Comparison of ENCODE assay signal across 30 cellular contexts in the genomic region with DNA sequence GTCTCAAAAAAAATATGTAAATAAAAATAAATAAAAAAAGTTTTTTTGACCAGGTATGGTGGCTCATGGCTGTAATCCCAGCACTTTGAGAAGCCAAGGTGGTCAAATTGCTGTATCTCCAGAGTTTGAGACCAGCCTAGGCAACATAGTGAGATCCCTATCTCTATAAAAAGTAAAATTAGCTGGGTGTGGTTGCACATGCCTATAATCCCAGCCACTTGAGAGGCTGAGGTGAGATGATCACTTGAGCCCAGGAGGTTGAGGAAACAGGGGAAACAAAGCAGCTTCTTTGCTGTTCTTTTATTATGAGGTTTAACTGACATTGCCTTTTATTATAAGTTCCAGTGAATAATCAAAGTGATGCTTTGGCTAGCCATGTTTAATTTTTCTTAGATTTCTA.
"Had no signal": no experiment of that assay in that cellular context is flagged by ENCODE, and none has a peak within 500 bp of the region (broad histone marks: within the 10 kb centered on the region; RNA-seq: fewer than 3 reads in every experiment).

No MANE protein-coding gene starts in this region.

- ATAC-seq: left lobe of liver; psoas muscle; right cardiac atrium; stimulated activated naive CD8-positive, alpha-beta T cell treated with anti-CD3 and anti-CD28 coated beads, Interleukin-15, amount 100 ng/mL, for 72 hours; upper lobe of right lung had no signal

- DNase-seq: dermis blood vessel endothelial cell; effector memory CD4-positive, alpha-beta T cell; erythroblast; esophagus squamous epithelium; foreskin melanocyte; hypothalamus; naive B cell; nephron progenitor cell; occipital lobe; ovary; posterior cingulate gyrus; psoas muscle; right cardiac atrium; stimulated activated CD4-positive, alpha-beta T cell treated with anti-CD3 and anti-CD28 coated beads, Interleukin-12 subunit alpha, Interleukin-12 subunit beta, amount 100 ng/mL, for 4 hours; stimulated activated CD4-positive, alpha-beta T cell treated with anti-CD3 and anti-CD28 coated beads, Interleukin-1b, Interleukin-23, amount 100 ng/mL, for 48 hours; stimulated activated CD4-positive, alpha-beta T cell treated with anti-CD3 and anti-CD28 coated beads, Interleukin-4, amount 100 ng/mL, for 1 hour; stimulated activated CD8-positive, alpha-beta memory T cell treated with anti-CD3 and anti-CD28 coated beads, Interleukin-4, amount 100 ng/mL, for 48 hours; stimulated activated naive CD4-positive, alpha-beta T cell; stimulated activated naive CD8-positive, alpha-beta T cell treated with anti-CD3 and anti-CD28 coated beads, Interleukin-15, amount 100 ng/mL, for 72 hours; transverse colon; upper lobe of right lung; uterus had no signal

- H3K27me3 Mint-ChIP-seq: memory B cell; naive B cell; stimulated activated naive CD8-positive, alpha-beta T cell treated with anti-CD3 and anti-CD28 coated beads, Interleukin-15, amount 100 ng/mL, for 72 hours had no signal

- H3K9me3 ChIP-seq: esophagus squamous epithelium, ovary, psoas muscle, suprapubic skin, transverse colon, upper lobe of right lung, uterus had no signal

- H3K4me3 ChIP-seq: coronary artery, esophagus squamous epithelium, lung, ovary, psoas muscle, skin epidermis, suprapubic skin, transverse colon, upper lobe of right lung, uterus had no signal

- H3K4me3 Mint-ChIP-seq: memory B cell; naive B cell; nephron progenitor cell; stimulated activated naive CD8-positive, alpha-beta T cell treated with anti-CD3 and anti-CD28 coated beads, Interleukin-15, amount 100 ng/mL, for 72 hours had no signal

- FAIRE-seq: endometrium, keratinocyte had no signal

- H3K9me3 Mint-ChIP-seq: memory B cell; naive B cell; nephron progenitor cell; stimulated activated naive CD8-positive, alpha-beta T cell treated with anti-CD3 and anti-CD28 coated beads, Interleukin-15, amount 100 ng/mL, for 72 hours had no signal

- H3K4me1 ChIP-seq: esophagus squamous epithelium, psoas muscle, suprapubic skin, upper lobe of right lung, uterus had no signal

- H3K4me1 Mint-ChIP-seq: nephron progenitor cell had no signal

- H3K27ac ChIP-seq: coronary artery, esophagus squamous epithelium, ovary, psoas muscle, skin epidermis, suprapubic skin, transverse colon, upper lobe of right lung, uterus had no signal

- H3K27me3 ChIP-seq: esophagus squamous epithelium, ovary, suprapubic skin, transverse colon, upper lobe of right lung, uterus had no signal

- H3K36me3 ChIP-seq: ovary, uterus had no signal
